In genomic region chr20:17530153-17530552, GRCh38 we compare ENCODE assay signal across 10 cellular contexts. TPM values are rescaled to one million over a fixed set of nuclear protein-coding genes. Genes with fewer than 3 reads are reported as not detected.
DNase-seq lines count a peak whose midpoint lies in the region; ATAC-seq and TF ChIP-seq lines count a peak whose summit lies in the region.
"Had no signal": no experiment of that assay in that cellular context is flagged by ENCODE, and none has a peak within 500 bp of the region (broad histone marks: within the 10 kb centered on the region; RNA-seq: fewer than 3 reads in every experiment).

No MANE protein-coding gene starts in this region.

- no peaks in the 10 kb centered on the region for H3K9me3 Mint-ChIP-seq in Caco-2 (ENCODE audit: unreplicated experiment)
- H3K9me3 Mint-ChIP-seq in activated CD8-positive, alpha-beta T cell treated with anti-CD3 and anti-CD28 coated beads for 36 hours, result no peaks in the 10 kb centered on the region

- H3K4me3 Mint-ChIP-seq in Caco-2 (ENCODE audit: unreplicated experiment), result peak overlapping the region; percentile 88
- H3K4me3 Mint-ChIP-seq in activated CD8-positive, alpha-beta T cell treated with anti-CD3 and anti-CD28 coated beads for 36 hours, result peak overlapping the region; percentile 45

- in situ Hi-C loops in KBM-7 (cut with MboI; ENCODE audit: low pct_unique_long_range_greater_than_20kb, low sequenced_read_pairs), result no loop called here

- no peaks in the 10 kb centered on the region for H3K27me3 Mint-ChIP-seq in Caco-2 (ENCODE audit: insufficient read depth, unreplicated experiment)
- H3K27me3 Mint-ChIP-seq in activated CD8-positive, alpha-beta T cell treated with anti-CD3 and anti-CD28 coated beads for 36 hours, result peaks cover 15% of the 10 kb centered on the region

- H3K4me3 ChIP-seq in A673 (ENCODE audit: low read depth, low read length, poor library complexity, severe bottlenecking), result peak overlapping the region; percentile 57
- H3K4me3 ChIP-seq in Caco-2 (ENCODE audit: low read depth, low read length), result peak overlapping the region; percentile 81
- peak overlapping the region; percentile 64 to 65 for H3K4me3 ChIP-seq in mucosa of rectum (ENCODE audit: low read length in 2 of 2)

- intact Hi-C loops in A673 (cut with micrococcal nuclease; ENCODE audit: unreplicated experiment) (loop anchor here (5.0 to 10.0 kb wide), 4 partner anchors 155 to 728 kb away; partner anchors contain the start of genes MGME1, RRBP1 and SNX5), Caco-2 (cut with micrococcal nuclease; ENCODE audit: unreplicated experiment) (loop anchor here (2.0 to 10.0 kb wide), 3 partner anchors 13 to 405 kb away; no protein-coding TSS in a partner anchor)
- intact Hi-C loops in activated CD8-positive, alpha-beta T cell treated with anti-CD3 and anti-CD28 coated beads for 36 hours (cut with micrococcal nuclease), result loop anchor here (10.0 kb wide), 1 partner anchor 365 kb away; no protein-coding TSS in a partner anchor

- H3K27ac ChIP-seq in A673 (ENCODE audit: low read depth, low read length, poor library complexity, severe bottlenecking), result no peak overlapping the region
- no peak overlapping the region for H3K27ac ChIP-seq in mucosa of rectum (ENCODE audit: low read depth in 2 of 2, low read length in 2 of 2)
- H3K27ac ChIP-seq: SJCRH30 had no signal

- peak overlapping the region; percentile 59 for H3K27ac Mint-ChIP-seq in Caco-2 (ENCODE audit: unreplicated experiment)
- H3K27ac Mint-ChIP-seq in activated CD8-positive, alpha-beta T cell treated with anti-CD3 and anti-CD28 coated beads for 36 hours, result peak overlapping the region; percentile 27

- BruUV-seq in A673 (replicated peaks; lab: Mats Ljungman, UMichigan) (TSS peak; percentile 63), Caco-2 (replicated peaks; lab: Mats Ljungman, UMichigan) (TSS peak; percentile 52)

- POLR2A ChIA-PET in A673 (lab: Charles Lee; ENCODE audit: low non-redundant PET), result no interaction called here
- POLR2A ChIA-PET in Caco-2 (lab: Charles Lee), result interaction anchor here (0.6 to 1.0 kb wide), 2 partner anchors 40 to 44 kb away, joined by 3 to 5 read pairs; partner anchors contain the start of gene DSTN
- POLR2A ChIA-PET in activated CD8-positive, alpha-beta T cell treated with anti-CD3 and anti-CD28 coated beads for 36 hours (lab: Charles Lee), result interaction anchor here (0.6 to 1.8 kb wide), 5 partner anchors 16 to 462 kb away, joined by 3 to 7 read pairs (median 4); partner anchors contain the start of gene RRBP1

- H3K4me1 ChIP-seq in A673 (ENCODE audit: insufficient read depth, low read length, poor library complexity, severe bottlenecking) (peaks cover 23% of the 10 kb centered on the region), Caco-2 (peaks cover 5% of the 10 kb centered on the region; the same call in 1 of the 2 replicates), mucosa of rectum (ENCODE audit: control insufficient read depth in 2 of 2, insufficient read depth in 2 of 2, low read length in 2 of 2) (peaks cover 0 to 13% of the 10 kb centered on the region in 2 donors)

- H3K9me3 ChIP-seq in A673 (ENCODE audit: low read depth, low read length, poor library complexity, severe bottlenecking), result no peaks in the 10 kb centered on the region
- H3K9me3 ChIP-seq in Caco-2, result no peaks in the 10 kb centered on the region
- H3K9me3 ChIP-seq in mucosa of rectum (ENCODE audit: control insufficient read depth in 2 of 2, low read length in 2 of 2), result no peaks in the 10 kb centered on the region
- H3K9me3 ChIP-seq: SJCRH30 had no signal

- H3K36me3 ChIP-seq in A673 (ENCODE audit: insufficient read depth, low read length, poor library complexity, severe bottlenecking) (no peaks in the 10 kb centered on the region), Caco-2 (ENCODE audit: control insufficient read depth, insufficient read depth, low read length) (no peaks in the 10 kb centered on the region), mucosa of rectum (ENCODE audit: control insufficient read depth in 2 of 2, insufficient read depth in 2 of 2, low read length in 2 of 2) (no peaks in the 10 kb centered on the region)
- H3K36me3 ChIP-seq: SJCRH30 had no signal

- peaks cover 21% of the 10 kb centered on the region for H3K4me1 Mint-ChIP-seq in Caco-2 (ENCODE audit: low read depth, unreplicated experiment)
- peaks cover 17% of the 10 kb centered on the region for H3K4me1 Mint-ChIP-seq in activated CD8-positive, alpha-beta T cell treated with anti-CD3 and anti-CD28 coated beads for 36 hours (ENCODE audit: low read depth)

- CTCF ChIA-PET in A673 (lab: Charles Lee) (no interaction called here), Caco-2 (lab: Charles Lee) (interaction anchor here (0.9 kb wide), 1 partner anchor 81 kb away, joined by 3 read pairs; no protein-coding TSS in a partner anchor)
- CTCF ChIA-PET in activated CD8-positive, alpha-beta T cell treated with anti-CD3 and anti-CD28 coated beads for 36 hours (lab: Charles Lee), result interaction anchor here (1.0 to 2.6 kb wide), 5 partner anchors 17 to 152 kb away, joined by 3 to 16 read pairs (median 8); partner anchors contain the start of gene RRBP1

- DNase-seq in A673 (ENCODE audit: low spot score), result no peak
- no peak for DNase-seq in Caco-2
- no peak for DNase-seq in activated CD8-positive, alpha-beta T cell treated with anti-CD3 and anti-CD28 coated beads for 36 hours
- no peak for DNase-seq in mucosa of gallbladder (ENCODE audit: low spot score)
- no peak for DNase-seq in KBM-7
- DNase-seq in HCEC 1CT, result no peak
- DNase-seq: mesendoderm, SJCRH30 had no signal

- ATAC-seq in activated CD8-positive, alpha-beta T cell treated with anti-CD3 and anti-CD28 coated beads for 36 hours, result no peak
- ATAC-seq in GM19395 (IDR thresholded peaks at IDR 0.05; ENCODE audit: unreplicated experiment), result no peak

- H3K27me3 ChIP-seq in A673 (replicated peaks; ENCODE audit: insufficient read depth, low read depth, low read length, poor library complexity), result no peaks in the 10 kb centered on the region
- no peaks in the 10 kb centered on the region for H3K27me3 ChIP-seq in Caco-2 (replicated peaks; ENCODE audit: control insufficient read depth, insufficient read depth, low read length)
- H3K27me3 ChIP-seq in mucosa of rectum (ENCODE audit: control insufficient read depth in 2 of 2, insufficient read depth in 2 of 2, low read length in 2 of 2), result peaks cover 0 to 4% of the 10 kb centered on the region in 2 donors

- TF ChIP-seq CTCF in A673 (conservative IDR thresholded peaks at IDR 0.05; ENCODE audit: low read depth, low read length) (no peak), Caco-2 (IDR thresholded peaks at IDR 0.05; ENCODE audit: insufficient read depth in 1 of 2, low read depth in 1 of 2, low read length in 1 of 2, severe bottlenecking in 1 of 2, unreplicated experiment in 1 of 2) (no peak)
- no peak for TF ChIP-seq CTCF in activated CD8-positive, alpha-beta T cell treated with anti-CD3 and anti-CD28 coated beads for 36 hours (IDR thresholded peaks at IDR 0.05)

- no peak overlapping the region for H3K9ac ChIP-seq in mucosa of rectum (ENCODE audit: low read depth in 1 of 2, low read length in 2 of 2)

- no peaks in the 10 kb centered on the region for H3K36me3 Mint-ChIP-seq in Caco-2 (ENCODE audit: insufficient read depth, unreplicated experiment)
- H3K36me3 Mint-ChIP-seq in activated CD8-positive, alpha-beta T cell treated with anti-CD3 and anti-CD28 coated beads for 36 hours (ENCODE audit: low read depth), result no peaks in the 10 kb centered on the region

RNA-seq across cellular contexts. Expression of gene BFSP1, which starts 1.0 kb away (rescaled TPM):
- total RNA-seq in A673 (2021), result 6.1 and 7.4 TPM in 2 replicates
- 20.4 and 22.7 TPM in 2 replicates for total RNA-seq in Caco-2 (2022)
- total RNA-seq in activated CD8-positive, alpha-beta T cell treated with anti-CD3 and anti-CD28 coated beads for 36 hours, result under 1 TPM; 0.18 TPM
- total RNA-seq in mucosa of gallbladder, result 1.2 TPM
- total RNA-seq: SJCRH30 had no signal

RNA-seq across cellular contexts. Expression of gene DSTN, which starts 39.7 kb away (rescaled TPM):
- total RNA-seq in A673 (2021) (148 and 159 TPM in 2 replicates), Caco-2 (2022) (313 and 318 TPM in 2 replicates), mucosa of gallbladder (738 TPM)
- 10 to 100 TPM; 55.5 to 56.4 TPM for total RNA-seq in activated CD8-positive, alpha-beta T cell treated with anti-CD3 and anti-CD28 coated beads for 36 hours
